In genomic region chr16:21554795-21555585, GRCh38 we compare ENCODE assay signal across 1 cellular context.
TF ChIP-seq lines count a peak whose summit lies in the region.

No MANE protein-coding gene starts in this region.

TF ChIP-seq in GM12878, 131 proteins besides CTCF, POLR2A, EP300 and RAD21 (continued from another document and continues in another):
- TF ChIP-seq NR2C2 (IDR thresholded peaks at IDR 0.05; ENCODE audit: borderline replicate concordance, control insufficient read depth, insufficient read length, low read depth) (no peak), SUZ12 (IDR thresholded peaks at IDR 0.05; ENCODE audit: unreplicated experiment) (no peak), ZNF622 (IDR thresholded peaks at IDR 0.05) (no peak), SMAD1 (IDR thresholded peaks at IDR 0.05; ENCODE audit: low read depth, partially characterized antibody) (no peak), MYB (IDR thresholded peaks at IDR 0.05; ENCODE audit: borderline replicate concordance, low read depth, low read length) (peak; percentile 81; the same call in 1 of the 2 replicates), EED (IDR thresholded peaks at IDR 0.05; ENCODE audit: low read depth) (peak; percentile 95), ZBTB4 (CRISPR knock-in tag; IDR thresholded peaks at IDR 0.05) (no peak), PBX3 (IDR thresholded peaks at IDR 0.05; ENCODE audit: insufficient replicate concordance, low read depth, low read length) (peak; percentile 44), TAF1 (IDR thresholded peaks at IDR 0.05; ENCODE audit: borderline replicate concordance, low read depth, low read length) (peak; percentile 11; the same call in 1 of the 2 replicates), SRF (IDR thresholded peaks at IDR 0.05; ENCODE audit: low read depth in 2 of 2, low read length in 2 of 2) (0 out of 4 replicates have a peak, but pooled peaks of 1 of the 2 experiments have one; percentile 45), MAX (IDR thresholded peaks at IDR 0.05; ENCODE audit: low read depth, low read length) (peak; percentile 64; the same call in 1 of the 2 replicates), ZSCAN29 (IDR thresholded peaks at IDR 0.05) (no peak), PAX8 (IDR thresholded peaks at IDR 0.05) (no peak), EGR1 (IDR thresholded peaks at IDR 0.05; ENCODE audit: borderline replicate concordance in 1 of 2, low read depth in 2 of 2, low read length in 2 of 2) (no peak), ZBTB40 (IDR thresholded peaks at IDR 0.05; ENCODE audit: borderline replicate concordance) (peak; percentile 48; the same call in 1 of the 2 replicates), MXI1 (IDR thresholded peaks at IDR 0.05; ENCODE audit: low read depth, low read length) (peak; percentile 87), RAD51 (IDR thresholded peaks at IDR 0.05) (no peak), BCLAF1 (IDR thresholded peaks at IDR 0.05) (no peak), ESRRA (IDR thresholded peaks at IDR 0.05; ENCODE audit: low read length) (no peak), POU2F2 (IDR thresholded peaks at IDR 0.05; ENCODE audit: borderline replicate concordance, low read depth, low read length) (peak; percentile 97), BRCA1 (IDR thresholded peaks at IDR 0.05; ENCODE audit: low read depth, low read length) (no peak), ASH2L (IDR thresholded peaks at IDR 0.05; ENCODE audit: borderline replicate concordance, low read depth) (no peak), ZNF217 (IDR thresholded peaks at IDR 0.05) (no peak), TCF7 (IDR thresholded peaks at IDR 0.05; ENCODE audit: borderline replicate concordance) (no peak), RB1 (IDR thresholded peaks at IDR 0.05; ENCODE audit: borderline replicate concordance) (peak; percentile 97; the same call in 1 of the 2 replicates), ZNF384 (IDR thresholded peaks at IDR 0.05; ENCODE audit: borderline replicate concordance, low read depth, low read length) (peak; percentile 55; the same call in 1 of the 2 replicates), JUNB (IDR thresholded peaks at IDR 0.05) (0 out of 2 replicates have a peak, but pooled peaks have one; percentile 18), E2F8 (IDR thresholded peaks at IDR 0.05; ENCODE audit: low read depth, partially characterized antibody) (no peak), CBX3 (IDR thresholded peaks at IDR 0.05; ENCODE audit: borderline replicate concordance, low read depth) (no peak), STAT1 (conservative IDR thresholded peaks at IDR 0.05) (0 out of 2 replicates have a peak, but pooled peaks have one; percentile 56), CEBPZ (IDR thresholded peaks at IDR 0.05; ENCODE audit: low read depth, low read length) (peak; percentile 31; the same call in 1 of the 2 replicates), BHLHE40 (IDR thresholded peaks at IDR 0.05; ENCODE audit: borderline replicate concordance in 1 of 2, low read depth in 2 of 2, low read length in 1 of 2) (peak; percentile 90 to 94), ELK1 (IDR thresholded peaks at IDR 0.05; ENCODE audit: low read depth, low read length) (peak; percentile 62)
